In genomic region chr6:136125585-136125984, GRCh38 we compare ENCODE assay signal across 3 cellular contexts.
"Had no signal": no experiment of that assay in that cellular context is flagged by ENCODE, and none has a peak within 500 bp of the region (broad histone marks: within the 10 kb centered on the region; RNA-seq: fewer than 3 reads in every experiment).

No MANE protein-coding gene starts in this region.

- H3K4me3 ChIP-seq: GM12878 had no signal

- DNase-seq: GDM1, GF-D8 had no signal

- ATAC-seq: GM12878 had no signal
